Comparison of ENCODE assay signal across 1 cellular context in genomic region chr15:101091080-101092017, GRCh38.
TF ChIP-seq lines count a peak whose summit lies in the region.

No MANE protein-coding gene starts in this region.

TF ChIP-seq in HepG2, 621 proteins besides CTCF, POLR2A, EP300 and RAD21 (continued from another document and continues in another):
- TF ChIP-seq ETV5 (CRISPR knock-in tag; IDR thresholded peaks at IDR 0.05; ENCODE audit: borderline replicate concordance) (peak; percentile 99), SAFB2 (CRISPR knock-in tag; IDR thresholded peaks at IDR 0.05; ENCODE audit: borderline replicate concordance, low read depth) (no peak; the same call in 1 of the 2 replicates), TEAD3 (CRISPR knock-in tag; optimal IDR thresholded peaks at IDR 0.05; ENCODE audit: borderline replicate concordance) (peak; percentile 88), MTA3 (CRISPR knock-in tag; IDR thresholded peaks at IDR 0.05) (no peak), MIER3 (CRISPR knock-in tag; IDR thresholded peaks at IDR 0.05; ENCODE audit: borderline replicate concordance) (no peak; the same call in 1 of the 2 replicates), MED1 (CRISPR knock-in tag; IDR thresholded peaks at IDR 0.05) (peak; percentile 76), HIVEP1 (CRISPR knock-in tag; IDR thresholded peaks at IDR 0.05) (no peak; the same call in 1 of the 2 replicates), MTF1 (CRISPR knock-in tag; IDR thresholded peaks at IDR 0.05) (no peak), SPEN (CRISPR knock-in tag; IDR thresholded peaks at IDR 0.05; ENCODE audit: low read depth) (peak; percentile 72; the same call in 1 of the 2 replicates), TAF1 (CRISPR knock-in tag; IDR thresholded peaks at IDR 0.05) (peak; percentile 53; the same call in 1 of the 2 replicates), ZNF878 (CRISPR knock-in tag; IDR thresholded peaks at IDR 0.05) (no peak), ZNF264 (CRISPR knock-in tag; IDR thresholded peaks at IDR 0.05) (peak; percentile 9; the same call in 1 of the 2 replicates), ZNF496 (CRISPR knock-in tag; IDR thresholded peaks at IDR 0.05; ENCODE audit: insufficient replicate concordance) (no peak), HMG20B (CRISPR knock-in tag; conservative IDR thresholded peaks at IDR 0.05) (no peak; the same call in 1 of the 2 replicates), ZNF331 (CRISPR knock-in tag; IDR thresholded peaks at IDR 0.05) (peak; percentile 64; the same call in 1 of the 2 replicates), STAT5B (CRISPR knock-in tag; IDR thresholded peaks at IDR 0.05) (0 out of 2 replicates have a peak, but pooled peaks have one; percentile 30), DPF2 (CRISPR knock-in tag; IDR thresholded peaks at IDR 0.05; ENCODE audit: borderline replicate concordance, low read depth) (0 out of 2 replicates have a peak, but pooled peaks have one; percentile 53), ASH2L (IDR thresholded peaks at IDR 0.05; ENCODE audit: insufficient read length, low read depth, low read length) (peak; percentile 49), SP140L (CRISPR knock-in tag; IDR thresholded peaks at IDR 0.05; ENCODE audit: borderline replicate concordance) (no peak), ZNF780A (CRISPR knock-in tag; IDR thresholded peaks at IDR 0.05) (no peak), ZNF672 (CRISPR knock-in tag; IDR thresholded peaks at IDR 0.05) (no peak), SOX5 (CRISPR knock-in tag; IDR thresholded peaks at IDR 0.05; ENCODE audit: borderline replicate concordance) (peak; percentile 94), SMAD9 (CRISPR knock-in tag; IDR thresholded peaks at IDR 0.05) (no peak), HDAC2 (CRISPR knock-in tag; IDR thresholded peaks at IDR 0.05) (peak; percentile 90), IKZF5 (CRISPR knock-in tag; IDR thresholded peaks at IDR 0.05) (peak; percentile 48; the same call in 1 of the 2 replicates), RFXAP (CRISPR knock-in tag; IDR thresholded peaks at IDR 0.05; ENCODE audit: borderline replicate concordance) (peak; percentile 74; the same call in 1 of the 2 replicates), MXI1 (IDR thresholded peaks at IDR 0.05; ENCODE audit: borderline replicate concordance, low read depth, low read length) (peak; percentile 81; the same call in 1 of the 3 replicates), ZNF768 (CRISPR knock-in tag; IDR thresholded peaks at IDR 0.05) (0 out of 2 replicates have a peak, but pooled peaks have one; percentile 9), ZNF841 (CRISPR knock-in tag; IDR thresholded peaks at IDR 0.05; ENCODE audit: borderline replicate concordance) (no peak), KAT8 (CRISPR knock-in tag; IDR thresholded peaks at IDR 0.05) (no peak; the same call in 1 of the 2 replicates), FOXA3 (CRISPR knock-in tag; IDR thresholded peaks at IDR 0.05) (peak; percentile 79), ZSCAN25 (CRISPR knock-in tag; IDR thresholded peaks at IDR 0.05) (0 out of 2 replicates have a peak, but pooled peaks have one; percentile 16), ZFP91 (CRISPR knock-in tag; IDR thresholded peaks at IDR 0.05; ENCODE audit: borderline replicate concordance) (peak; percentile 59; the same call in 1 of the 2 replicates), ZNF121 (CRISPR knock-in tag; IDR thresholded peaks at IDR 0.05) (no peak), FOXP4 (CRISPR knock-in tag; IDR thresholded peaks at IDR 0.05) (peak; percentile 84), BCL3 (CRISPR knock-in tag; IDR thresholded peaks at IDR 0.05) (peak; percentile 79; the same call in 1 of the 2 replicates), HNRNPH1 (optimal IDR thresholded peaks at IDR 0.05; ENCODE audit: low read depth, low read length) (no peak), ZNF431 (CRISPR knock-in tag; IDR thresholded peaks at IDR 0.05; ENCODE audit: borderline replicate concordance, low read depth) (0 out of 2 replicates have a peak, but pooled peaks have one; percentile 67), NR1H2 (CRISPR knock-in tag; IDR thresholded peaks at IDR 0.05; ENCODE audit: borderline replicate concordance, low read depth) (no peak), ATF5 (CRISPR knock-in tag; IDR thresholded peaks at IDR 0.05; ENCODE audit: low read depth) (no peak), ZNF589 (CRISPR knock-in tag; conservative IDR thresholded peaks at IDR 0.05) (no peak), ZMAT5 (CRISPR knock-in tag; IDR thresholded peaks at IDR 0.05; ENCODE audit: borderline replicate concordance, low read depth) (no peak), JUNB (CRISPR knock-in tag; IDR thresholded peaks at IDR 0.05; ENCODE audit: borderline replicate concordance) (no peak), HDAC1 (CRISPR knock-in tag; IDR thresholded peaks at IDR 0.05) (peak; percentile 89), HOXA9 (CRISPR knock-in tag; IDR thresholded peaks at IDR 0.05; ENCODE audit: borderline replicate concordance) (no peak), SUZ12 (IDR thresholded peaks at IDR 0.05; ENCODE audit: low read depth, low read length) (no peak), ZSCAN9 (CRISPR knock-in tag; IDR thresholded peaks at IDR 0.05; ENCODE audit: borderline replicate concordance) (no peak), RERE (CRISPR knock-in tag; IDR thresholded peaks at IDR 0.05; ENCODE audit: low read depth) (0 out of 2 replicates have a peak, but pooled peaks have one; percentile 44), ZBTB10 (CRISPR knock-in tag; IDR thresholded peaks at IDR 0.05; ENCODE audit: borderline replicate concordance) (no peak), HIC2 (CRISPR knock-in tag; IDR thresholded peaks at IDR 0.05; ENCODE audit: low read depth) (peak; percentile 72), MEF2D (CRISPR knock-in tag; IDR thresholded peaks at IDR 0.05) (peak; percentile 53; the same call in 1 of the 2 replicates)
